In genomic region chr18:55073116-55073515, GRCh38 we compare ENCODE assay signal across 23 cellular contexts.
"Had no signal": no experiment of that assay in that cellular context is flagged by ENCODE, and none has a peak within 500 bp of the region (broad histone marks: within the 10 kb centered on the region; RNA-seq: fewer than 3 reads in every experiment).

No MANE protein-coding gene starts in this region.

- H3K36me3 ChIP-seq: esophagus squamous epithelium, gastroesophageal sphincter, left ventricle myocardium inferior, lower lobe of right lung, prostate gland, right lobe of liver, stomach, thoracic aorta, transverse colon had no signal

- H2AFZ ChIP-seq: parathyroid adenoma had no signal

- H3K4me3 ChIP-seq: esophagus squamous epithelium, gastroesophageal sphincter, left ventricle myocardium inferior, lower lobe of right lung, prostate gland, right lobe of liver, stomach, thoracic aorta, transverse colon had no signal

- DNase-seq: effector memory CD4-positive, alpha-beta T cell; esophagus squamous epithelium; glutamatergic neuron; immature natural killer cell; left cardiac atrium; left ventricle myocardium inferior; lower lobe of right lung; naive B cell; occipital lobe; retina; right lobe of liver; stimulated activated CD4-positive, alpha-beta T cell treated with anti-CD3 and anti-CD28 coated beads, Interleukin-4, amount 100 ng/mL, for 1 hour; stimulated activated CD8-positive, alpha-beta memory T cell treated with anti-CD3 and anti-CD28 coated beads, Interleukin-4, amount 100 ng/mL, for 48 hours; stomach; substantia nigra; transverse colon had no signal

- H3K9ac ChIP-seq: parathyroid adenoma had no signal

- H3K9me3 ChIP-seq: esophagus squamous epithelium, lower lobe of right lung, prostate gland, right lobe of liver, stomach, thoracic aorta, transverse colon had no signal

- H3K4me1 ChIP-seq: esophagus squamous epithelium, gastroesophageal sphincter, lower lobe of right lung, prostate gland, right lobe of liver, stomach, transverse colon had no signal

- ATAC-seq: gastroesophageal sphincter, left cardiac atrium, lower lobe of right lung, right lobe of liver had no signal

- H3K27me3 ChIP-seq: esophagus squamous epithelium, gastroesophageal sphincter, right lobe of liver, stomach, transverse colon had no signal

- H3K27ac ChIP-seq: epithelial cell of prostate, esophagus squamous epithelium, gastroesophageal sphincter, left ventricle myocardium inferior, lower lobe of right lung, parathyroid adenoma, prostate gland, right lobe of liver, stomach, thoracic aorta, transverse colon had no signal

- FAIRE-seq: endometrium, keratinocyte had no signal

- H3K79me2 ChIP-seq: parathyroid adenoma had no signal
